In genomic region chr19:32866061-32866460, GRCh38 we compare ENCODE assay signal across 29 cellular contexts. TPM values are rescaled to one million over a fixed set of nuclear protein-coding genes. Genes with fewer than 3 reads are reported as not detected.
"Had no signal": no experiment of that assay in that cellular context is flagged by ENCODE, and none has a peak within 500 bp of the region (broad histone marks: within the 10 kb centered on the region; RNA-seq: fewer than 3 reads in every experiment).

No MANE protein-coding gene starts in this region.

- H3K27ac Mint-ChIP-seq: activated naive CD4-positive, alpha-beta T cell treated with anti-CD3 and anti-CD28 coated beads, Interleukin-2, amount 50 U/mL, for 72 hours; activated T-cell treated with anti-CD3 and anti-CD28 coated beads, Interleukin-2, amount 50 U/mL, for 72 hours; stimulated activated naive B cell treated with anti-CD40 and anti-IgM and Interleukin-4, amounts not matched to agents 10 μg/mL and 1 μg/mL and 100 μg/mL, for 72 hours; T-helper 1 cell treated with Interleukin-12 subunit alpha and Interleukin-12 subunit beta and Interleukin-4 antibody, amounts not matched to agents 30 μg/mL and 1 μg/mL, for 36 hours had no signal

- H3K27me3 ChIP-seq: colonic mucosa, gastrocnemius medialis, neutrophil, ovary, sigmoid colon, suprapubic skin, tibial artery had no signal

- DNase-seq: activated CD4-positive, alpha-beta T cell treated with anti-CD3 and anti-CD28 coated beads for 4 hours; activated CD4-positive, alpha-beta T cell treated with anti-CD3 and anti-CD28 coated beads, Interleukin-2, amount 50 U/mL, for 4 hours; activated naive CD4-positive, alpha-beta T cell; activated T-cell treated with anti-CD3 and anti-CD28 coated beads for 4 hours; activated T-cell treated with anti-CD3 and anti-CD28 coated beads, Interleukin-2, amount 50 U/mL, for 72 hours; colonic mucosa; effector CD8-positive, alpha-beta T cell; gastrocnemius medialis; glutamatergic neuron; islet precursor cell; left ventricle myocardium inferior; mucosa of descending colon; ovary; retina; sigmoid colon; stimulated activated CD4-positive, alpha-beta T cell treated with anti-CD3 and anti-CD28 coated beads, Interleukin-1b, Interleukin-23, amount 100 ng/mL, for 48 hours; stimulated activated naive B cell treated with anti-CD40 and anti-IgM and Interleukin-4, amounts not matched to agents 10 μg/mL and 1 μg/mL and 100 μg/mL, for 72 hours; stomach; T-helper 9 cell had no signal

- H3K9me3 Mint-ChIP-seq: activated naive CD4-positive, alpha-beta T cell treated with anti-CD3 and anti-CD28 coated beads, Interleukin-2, amount 50 U/mL, for 72 hours; activated T-cell treated with anti-CD3 and anti-CD28 coated beads, Interleukin-2, amount 50 U/mL, for 72 hours; central memory CD8-positive, alpha-beta T cell; nephron; stimulated activated naive B cell treated with anti-CD40 and anti-IgM and Interleukin-4, amounts not matched to agents 10 μg/mL and 1 μg/mL and 100 μg/mL, for 72 hours; T-helper 1 cell treated with Interleukin-12 subunit alpha and Interleukin-12 subunit beta and Interleukin-4 antibody, amounts not matched to agents 30 μg/mL and 1 μg/mL, for 36 hours had no signal

- H3K4me3 Mint-ChIP-seq: activated T-cell treated with anti-CD3 and anti-CD28 coated beads, Interleukin-2, amount 50 U/mL, for 72 hours; central memory CD8-positive, alpha-beta T cell; stimulated activated naive B cell treated with anti-CD40 and anti-IgM and Interleukin-4, amounts not matched to agents 10 μg/mL and 1 μg/mL and 100 μg/mL, for 72 hours; T-helper 1 cell treated with Interleukin-12 subunit alpha and Interleukin-12 subunit beta and Interleukin-4 antibody, amounts not matched to agents 30 μg/mL and 1 μg/mL, for 36 hours had no signal

- H3K36me3 ChIP-seq: colonic mucosa, gastrocnemius medialis, left ventricle myocardium inferior, neutrophil, ovary, prostate gland, sigmoid colon, stomach, suprapubic skin, tibial artery had no signal

- H3K36me3 Mint-ChIP-seq: activated naive CD4-positive, alpha-beta T cell treated with anti-CD3 and anti-CD28 coated beads, Interleukin-2, amount 50 U/mL, for 72 hours; stimulated activated naive B cell treated with anti-CD40 and anti-IgM and Interleukin-4, amounts not matched to agents 10 μg/mL and 1 μg/mL and 100 μg/mL, for 72 hours had no signal

- H3K4me1 ChIP-seq: colonic mucosa, gastrocnemius medialis, left ventricle myocardium inferior, prostate gland, sigmoid colon, stomach, suprapubic skin, tibial artery had no signal

- H3K27ac ChIP-seq: colonic mucosa, epithelial cell of prostate, gastrocnemius medialis, left ventricle myocardium inferior, neutrophil, ovary, prostate gland, sigmoid colon, stomach, suprapubic skin, tibial artery, VCaP had no signal

- H3K4me1 Mint-ChIP-seq: central memory CD8-positive, alpha-beta T cell; stimulated activated naive B cell treated with anti-CD40 and anti-IgM and Interleukin-4, amounts not matched to agents 10 μg/mL and 1 μg/mL and 100 μg/mL, for 72 hours had no signal

- H3K4me3 ChIP-seq: colonic mucosa, gastrocnemius medialis, left ventricle myocardium inferior, mucosa of descending colon, ovary, prostate gland, sigmoid colon, stomach, suprapubic skin, tibial artery had no signal

- H3K9me3 ChIP-seq: colonic mucosa, gastrocnemius medialis, left ventricle myocardium inferior, mucosa of descending colon, neutrophil, ovary, prostate gland, sigmoid colon, stomach, suprapubic skin, tibial artery had no signal

- H3K27me3 Mint-ChIP-seq: central memory CD8-positive, alpha-beta T cell had no signal

RNA-seq across cellular contexts. Expression of gene SLC7A9, which starts 3.5 kb away (rescaled TPM):
- total RNA-seq: activated naive CD4-positive, alpha-beta T cell treated with anti-CD3 and anti-CD28 coated beads, Interleukin-2, amount 50 U/mL, for 72 hours; left ventricle myocardium inferior had no signal
